ENCODE assay signal across 9 cellular contexts in the genomic region with DNA sequence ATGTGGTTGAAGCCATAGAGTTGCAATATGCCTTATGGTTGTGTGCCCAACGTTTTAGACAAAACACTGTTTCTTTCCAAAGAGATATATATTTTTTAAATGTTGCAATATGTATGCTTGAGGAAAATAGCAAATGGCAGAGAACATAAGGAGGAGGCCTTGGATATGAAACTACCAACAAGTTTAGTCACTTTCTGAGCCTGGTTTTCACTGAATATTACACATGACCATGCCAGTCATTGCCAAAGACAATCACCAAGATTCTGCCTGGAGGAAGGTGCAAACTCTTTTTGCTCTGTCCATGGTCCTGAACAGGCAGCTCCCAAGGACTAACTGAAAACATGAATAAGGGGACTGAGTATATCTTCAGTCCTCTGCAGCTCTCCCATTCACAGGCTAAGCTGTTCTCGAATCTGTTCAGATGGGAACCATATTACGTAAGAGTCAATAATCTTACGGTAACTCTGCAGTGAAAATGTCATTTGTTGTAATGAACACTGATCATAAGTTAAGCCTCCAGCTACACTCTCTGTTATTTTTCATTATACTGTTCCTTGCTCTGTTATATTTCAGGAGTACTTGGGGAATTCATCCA.
DNase-seq lines count a peak whose midpoint lies in the region; ATAC-seq and TF ChIP-seq lines count a peak whose summit lies in the region.
"Had no signal": no experiment of that assay in that cellular context is flagged by ENCODE, and none has a peak within 500 bp of the region (broad histone marks: within the 10 kb centered on the region; RNA-seq: fewer than 3 reads in every experiment).

No MANE protein-coding gene starts in this region.

- no peak overlapping the region for H3K27ac ChIP-seq in liver (ENCODE audit: low read depth in 1 of 2, low read length in 2 of 2)

- no peak for TF ChIP-seq RAD21 in liver (IDR thresholded peaks at IDR 0.05)

- no peaks in the 10 kb centered on the region for H3K27me3 ChIP-seq in liver (ENCODE audit: control insufficient read depth in 4 of 4, insufficient read depth in 4 of 4, low read length in 3 of 4)

- peak; percentile 25 for DNase-seq in GM03348 (ENCODE audit: low spot score)
- DNase-seq in Kasumi-1 (lab: John Stamatoyannopoulos, UW): peak; percentile 35 to 39
- peak; percentile 41 for DNase-seq in astrocyte of the spinal cord (ENCODE audit: low read depth, low spot score)
- DNase-seq in NCI-H1105 (lab: John Stamatoyannopoulos, UW): no peak
- DNase-seq in SKM-1 treated with dmso at 0.1 percent for 144 hours (lab: John Stamatoyannopoulos, UW; ENCODE audit: unreplicated experiment): no peak
- no peak for DNase-seq in NCI-H748 treated with DMSO at 0.1 percent for 48 hours (lab: John Stamatoyannopoulos, UW)
- DNase-seq: NCI-H774 had no signal

- 66% methylated on average over 4 of the region's 4 CpGs for WGBS in liver

- H3K9ac ChIP-seq in liver (ENCODE audit: low read depth in 1 of 2, low read length in 2 of 2): no peak overlapping the region

- H3K4me3 ChIP-seq in astrocyte of the spinal cord (ENCODE audit: low read depth, low read length) (no peak overlapping the region), liver (ENCODE audit: low read depth in 1 of 3, low read length in 3 of 3) (no peak overlapping the region)

- ATAC-seq in HG02798 (IDR thresholded peaks at IDR 0.05; ENCODE audit: poor library complexity, unreplicated experiment): no peak

- H3K4me1 ChIP-seq in liver (ENCODE audit: control insufficient read depth in 4 of 4, insufficient read depth in 4 of 4, low read length in 3 of 4): no peaks in the 10 kb centered on the region

- in situ Hi-C loops in astrocyte of the spinal cord (cut with HindIII; ENCODE audit: low sequenced_read_pairs): no loop called here

- TF ChIP-seq CTCF in astrocyte of the spinal cord (IDR thresholded peaks at IDR 0.05; ENCODE audit: low read depth, low read length) (no peak), liver (IDR thresholded peaks at IDR 0.05; ENCODE audit: low read depth, low read length, missing input control) (no peak)

- no peaks in the 10 kb centered on the region for H3K36me3 ChIP-seq in liver (ENCODE audit: control insufficient read depth in 4 of 4, insufficient read depth in 3 of 4, low read depth in 1 of 4, low read length in 3 of 4)

- no peaks in the 10 kb centered on the region for H3K9me3 ChIP-seq in liver (ENCODE audit: control insufficient read depth in 4 of 4, low read length in 3 of 4)

TF ChIP-seq in liver, 16 proteins besides CTCF, POLR2A, EP300 and RAD21:
- TF ChIP-seq, protein P1, sequence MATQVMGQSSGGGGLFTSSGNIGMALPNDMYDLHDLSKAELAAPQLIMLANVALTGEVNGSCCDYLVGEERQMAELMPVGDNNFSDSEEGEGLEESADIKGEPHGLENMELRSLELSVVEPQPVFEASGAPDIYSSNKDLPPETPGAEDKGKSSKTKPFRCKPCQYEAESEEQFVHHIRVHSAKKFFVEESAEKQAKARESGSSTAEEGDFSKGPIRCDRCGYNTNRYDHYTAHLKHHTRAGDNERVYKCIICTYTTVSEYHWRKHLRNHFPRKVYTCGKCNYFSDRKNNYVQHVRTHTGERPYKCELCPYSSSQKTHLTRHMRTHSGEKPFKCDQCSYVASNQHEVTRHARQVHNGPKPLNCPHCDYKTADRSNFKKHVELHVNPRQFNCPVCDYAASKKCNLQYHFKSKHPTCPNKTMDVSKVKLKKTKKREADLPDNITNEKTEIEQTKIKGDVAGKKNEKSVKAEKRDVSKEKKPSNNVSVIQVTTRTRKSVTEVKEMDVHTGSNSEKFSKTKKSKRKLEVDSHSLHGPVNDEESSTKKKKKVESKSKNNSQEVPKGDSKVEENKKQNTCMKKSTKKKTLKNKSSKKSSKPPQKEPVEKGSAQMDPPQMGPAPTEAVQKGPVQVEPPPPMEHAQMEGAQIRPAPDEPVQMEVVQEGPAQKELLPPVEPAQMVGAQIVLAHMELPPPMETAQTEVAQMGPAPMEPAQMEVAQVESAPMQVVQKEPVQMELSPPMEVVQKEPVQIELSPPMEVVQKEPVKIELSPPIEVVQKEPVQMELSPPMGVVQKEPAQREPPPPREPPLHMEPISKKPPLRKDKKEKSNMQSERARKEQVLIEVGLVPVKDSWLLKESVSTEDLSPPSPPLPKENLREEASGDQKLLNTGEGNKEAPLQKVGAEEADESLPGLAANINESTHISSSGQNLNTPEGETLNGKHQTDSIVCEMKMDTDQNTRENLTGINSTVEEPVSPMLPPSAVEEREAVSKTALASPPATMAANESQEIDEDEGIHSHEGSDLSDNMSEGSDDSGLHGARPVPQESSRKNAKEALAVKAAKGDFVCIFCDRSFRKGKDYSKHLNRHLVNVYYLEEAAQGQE (IDR thresholded peaks at IDR 0.05): peak; percentile 99
- no peak for TF ChIP-seq EGR1 (IDR thresholded peaks at IDR 0.05; ENCODE audit: low read depth in 2 of 2)
TF ChIP-seq in liver: peak in this region for 1.

Comparison
In these comparisons a context has a peak if more than half of its experiments do, and no peak if none do; other contexts are left out.
1. DNase-seq: peak in GM03348 (single experiment), Kasumi-1 (2 of 2) and astrocyte of the spinal cord (single experiment); none in NCI-H1105 (single experiment), SKM-1 treated with dmso at 0.1 percent for 144 hours (single experiment) and NCI-H748 treated with DMSO at 0.1 percent for 48 hours (single experiment).